In the genomic region with DNA sequence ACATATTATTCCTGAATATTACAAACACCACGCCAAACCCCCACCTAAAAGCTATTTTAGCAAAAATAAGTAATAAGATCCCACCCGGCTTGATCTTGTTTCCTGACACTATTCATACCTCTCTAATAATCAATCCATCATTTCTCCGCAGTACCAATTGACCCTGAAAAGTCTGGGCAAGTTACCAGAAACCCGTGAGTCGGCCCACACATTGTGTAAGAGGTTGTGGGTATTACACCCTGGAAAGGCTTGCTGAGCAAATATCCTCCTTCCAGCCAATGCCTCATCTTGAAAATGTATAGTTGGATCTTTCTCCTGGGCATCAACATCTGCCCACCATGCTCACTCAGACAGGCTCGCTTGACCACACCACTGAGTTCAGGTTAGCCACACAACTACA, we compare ENCODE assay signal across 23 cellular contexts.
DNase-seq lines count a peak whose midpoint lies in the region; TF ChIP-seq lines count a peak whose summit lies in the region.
"Had no signal": no experiment of that assay in that cellular context is flagged by ENCODE, and none has a peak within 500 bp of the region (broad histone marks: within the 10 kb centered on the region; RNA-seq: fewer than 3 reads in every experiment).

No MANE protein-coding gene starts in this region.

- H3K4me1 ChIP-seq in GM23248 (ENCODE audit: insufficient read depth): no peaks in the 10 kb centered on the region
- no peaks in the 10 kb centered on the region for H3K4me1 ChIP-seq in adipocyte (ENCODE audit: control insufficient read depth, insufficient read depth, low read length)
- H3K4me1 ChIP-seq in BE2C: no peaks in the 10 kb centered on the region
- H3K4me1 ChIP-seq: psoas muscle, testis, vagina had no signal

- in situ Hi-C loops in GM23248 (cut with MboI): no loop called here

- H3F3A ChIP-seq in GM23248 (ENCODE audit: insufficient read depth): no peaks in the 10 kb centered on the region

- no peak overlapping the region for H2AFZ ChIP-seq in GM23248

- no peak for TF ChIP-seq CTCF in fibroblast of the aortic adventitia (IDR thresholded peaks at IDR 0.05; ENCODE audit: insufficient read depth, low read length)
- no peak for TF ChIP-seq CTCF in BE2C (IDR thresholded peaks at IDR 0.05; ENCODE audit: low read depth, low read length)

- no peak overlapping the region for H3K4me2 ChIP-seq in GM23248 (ENCODE audit: unreplicated experiment)
- H3K4me2 ChIP-seq: smooth muscle cell had no signal

- 61 to 63% methylated on average over 6 of the region's 6 CpGs for WGBS in GM23248 (ENCODE audit: low coverage in 1 of 2, low lambda C conversion rate in 2 of 2, missing lambda C conversion rate in 2 of 2), 2 experiments

- H3K36me3 ChIP-seq in GM23248 (ENCODE audit: low read depth) (no peaks in the 10 kb centered on the region), adipocyte (ENCODE audit: control insufficient read depth, insufficient read depth, low read length, severe bottlenecking) (no peaks in the 10 kb centered on the region), BE2C (no peaks in the 10 kb centered on the region)
- H3K36me3 ChIP-seq: vagina had no signal

- no peaks in the 10 kb centered on the region for H4K20me1 ChIP-seq in GM23248 (ENCODE audit: insufficient read depth)

- DNase-seq in GM23248 (peak; percentile 69), adipocyte (ENCODE audit: low read depth) (peak; percentile 34), fibroblast of the aortic adventitia (ENCODE audit: low read depth) (peak; percentile 76), renal cortical epithelial cell (ENCODE audit: low read depth) (peak; percentile 1), BE2C (no peak), HT-29 (ENCODE audit: low spot score) (no peak), NCI-H1436 (lab: John Stamatoyannopoulos, UW) (no peak)
- DNase-seq: activated CD4-positive, CD25-positive, alpha-beta regulatory T cell treated with anti-CD3 and anti-CD28 coated beads, Interleukin-2, amount 50 U/mL, for 72 hours; activated CD8-positive, alpha-beta T cell treated with anti-CD3 and anti-CD28 coated beads, Interleukin-2, amount 10 ng/mL, durations not matched to agents 7 days and 5 days; activated gamma-delta T cell treated with Interleukin-2 at 50 U/mL for 16 hours; cortex of kidney; DND-41; hippocampal formation; NCI-H1417 treated with DMSO at 0.1 percent for 48 hours; NCI-H774; stimulated activated CD4-positive, alpha-beta T cell treated with anti-CD3 and anti-CD28 coated beads, Interleukin-2, amount 100 ng/mL, for 48 hours; stimulated activated naive B cell treated with anti-CD40 and anti-IgM and Interleukin-4, amounts not matched to agents 10 μg/mL and 1 μg/mL and 100 μg/mL, for 72 hours; SW 1271; testis had no signal

- H3K9me3 ChIP-seq in GM23248 (ENCODE audit: low read depth) (no peaks in the 10 kb centered on the region), adipocyte (ENCODE audit: control insufficient read depth, low read length) (no peaks in the 10 kb centered on the region), BE2C (no peaks in the 10 kb centered on the region)
- H3K9me3 ChIP-seq: psoas muscle, testis, vagina had no signal

- no peaks in the 10 kb centered on the region for H3K9me2 ChIP-seq in GM23248 (ENCODE audit: insufficient read depth)

- H3K9ac ChIP-seq in GM23248: no peak overlapping the region
- H3K9ac ChIP-seq in adipocyte (ENCODE audit: low read length): no peak overlapping the region

- H3K79me2 ChIP-seq in GM23248 (ENCODE audit: insufficient read depth): no peaks in the 10 kb centered on the region

- H3K27me3 ChIP-seq in GM23248 (replicated peaks; ENCODE audit: insufficient read depth) (no peaks in the 10 kb centered on the region), adipocyte (replicated peaks; ENCODE audit: control insufficient read depth, insufficient read depth, low read length) (no peaks in the 10 kb centered on the region), BE2C (no peaks in the 10 kb centered on the region)
- H3K27me3 ChIP-seq: testis, vagina had no signal

- no peak overlapping the region for H3K27ac ChIP-seq in GM23248
- H3K27ac ChIP-seq: psoas muscle, testis, vagina had no signal

- H3K4me3 ChIP-seq in GM23248 (no peak overlapping the region), adipocyte (ENCODE audit: low read length) (no peak overlapping the region), fibroblast of the aortic adventitia (ENCODE audit: low read depth, low read length) (no peak overlapping the region), BE2C (ENCODE audit: low read depth, low read length) (no peak overlapping the region)
- H3K4me3 ChIP-seq: lung, psoas muscle, smooth muscle cell, testis, vagina had no signal

Comparison
In these comparisons a context has a peak if more than half of its experiments do, and no peak if none do; other contexts are left out.
1. DNase-seq: peak in GM23248 (single experiment), adipocyte (single experiment), fibroblast of the aortic adventitia (single experiment) and renal cortical epithelial cell (single experiment); none in BE2C (single experiment), HT-29 (single experiment) and NCI-H1436 (single experiment).